ENCODE assay signal across 9 cellular contexts in genomic region chr1:151005729-151006330, GRCh38. TPM values are rescaled to one million over a fixed set of nuclear protein-coding genes. Genes with fewer than 3 reads are reported as not detected.
A peak's percentile ranks its signal among the peaks of the same experiment; 100 is the strongest.
DNase-seq lines count a peak whose midpoint lies in the region; ATAC-seq and TF ChIP-seq lines count a peak whose summit lies in the region.
"Had no signal": no experiment of that assay in that cellular context is flagged by ENCODE, and none has a peak within 500 bp of the region (broad histone marks: within the 10 kb centered on the region; RNA-seq: fewer than 3 reads in every experiment).

No MANE protein-coding gene starts in this region.

- H2AFZ ChIP-seq in HCT116 (ENCODE audit: low read depth, low read length, poor library complexity, severe bottlenecking) = no peak overlapping the region

- DNase-seq in HCT116 (ENCODE audit: low read depth, low spot score) (no peak), SW480 (ENCODE audit: low spot score) (peak; percentile 25), fibroblast of villous mesenchyme (ENCODE audit: low read depth) (no peak), skeletal muscle cell (ENCODE audit: low read depth) (no peak), NCI-H1694 (lab: John Stamatoyannopoulos, UW) (no peak), COLO829 (ENCODE audit: low spot score) (no peak)

- H3K4me1 ChIP-seq in HCT116 (ENCODE audit: control insufficient read depth in 1 of 2, insufficient read depth in 2 of 2, low read length in 2 of 2) = peaks cover 13 to 35% of the 10 kb centered on the region in 2 experiments; a peak in 3 of 4 replicates

- no peak for TF ChIP-seq POLR2A in HCT116 (IDR thresholded peaks at IDR 0.05; ENCODE audit: borderline replicate concordance, extremely low read depth, insufficient read depth, insufficient read length)

- no peak overlapping the region for H3K9ac ChIP-seq in HCT116 (ENCODE audit: low read length)

- no peak overlapping the region for H3K4me2 ChIP-seq in HCT116 (ENCODE audit: low read length)

- H3K27me3 ChIP-seq in HCT116 (ENCODE audit: insufficient read depth, low read length) = no peaks in the 10 kb centered on the region

- no peak overlapping the region for H3K4me3 ChIP-seq in HCT116 (replicated peaks in 1 of 2; ENCODE audit: low read depth in 1 of 2, low read length in 2 of 2)
- H3K4me3 ChIP-seq in fibroblast of villous mesenchyme (ENCODE audit: low read depth, low read length) = peak overlapping the region; percentile 65
- peak overlapping the region; percentile 53 for H3K4me3 ChIP-seq in skeletal muscle cell (ENCODE audit: low read depth, low read length)

- no peak for ATAC-seq in HCT116
- no peak for ATAC-seq in HG03045 (IDR thresholded peaks at IDR 0.05; ENCODE audit: unreplicated experiment)
- ATAC-seq in HG03439 (IDR thresholded peaks at IDR 0.05; ENCODE audit: unreplicated experiment) = no peak

- CTCF ChIA-PET in HCT116 (lab: Charles Lee) = interaction anchor here (1.1 to 2.8 kb wide), 5 partner anchors 10 to 750 kb away, joined by 3 to 24 read pairs (median 4); no protein-coding TSS in a partner anchor

- no peaks in the 10 kb centered on the region for H4K20me1 ChIP-seq in HCT116 (ENCODE audit: insufficient read depth)

- no peaks in the 10 kb centered on the region for H3K36me3 ChIP-seq in HCT116 (ENCODE audit: control insufficient read depth in 1 of 2, insufficient read depth in 2 of 2, low read length in 2 of 2)

- no TSS peak for BruUV-seq in HCT116 (replicated peaks; lab: Mats Ljungman, UMichigan)

- no peaks in the 10 kb centered on the region for H3K9me2 ChIP-seq in HCT116 (ENCODE audit: insufficient read depth)

- TF ChIP-seq RAD21 in HCT116 (IDR thresholded peaks at IDR 0.05; ENCODE audit: low read depth) = no peak

- intact Hi-C loops in HCT116 (cut with micrococcal nuclease) = loop anchor here (5.0 kb wide), 1 partner anchor 444 kb away; no protein-coding TSS in a partner anchor

- POLR2A ChIA-PET in HCT116 (lab: Charles Lee) = interaction anchor here (1.4 to 1.9 kb wide), 2 partner anchors 10 to 25 kb away, joined by 4 to 5 read pairs; no protein-coding TSS in a partner anchor

- RAD21 ChIA-PET in HCT116 (lab: Charles Lee; ENCODE audit: low non-redundant PET in 1 of 2, low total read pairs in 2 of 2, uncharacterized antibody in 2 of 2, unreplicated experiment in 2 of 2) = interaction anchor here (0.6 kb wide), 2 partner anchors 49 to 129 kb away, joined by 3 read pairs; partner anchors contain the start of gene ARNT (in 1 of the 2)

- H3K79me2 ChIP-seq in HCT116 (ENCODE audit: insufficient read depth, low read length) = peaks cover 16% of the 10 kb centered on the region

- H3K27ac ChIP-seq in HCT116 (ENCODE audit: low read depth, low read length) = peak overlapping the region; percentile 41; the same call in 1 of the 2 replicates

- TF ChIP-seq CTCF in HCT116 (IDR thresholded peaks at IDR 0.05 in 2 of 3, conservative IDR thresholded peaks at IDR 0.05 in 1 of 3; ENCODE audit: borderline replicate concordance in 1 of 3, insufficient read depth in 1 of 3, low read depth in 2 of 3, low read length in 2 of 3) (no peak), fibroblast of villous mesenchyme (IDR thresholded peaks at IDR 0.05; ENCODE audit: insufficient read depth, low read depth, low read length) (no peak)

- no peaks in the 10 kb centered on the region for H3K9me3 ChIP-seq in HCT116 (ENCODE audit: control insufficient read depth in 1 of 2, insufficient read depth in 1 of 2, low read depth in 1 of 2, low read length in 2 of 2)

TF ChIP-seq in HCT116, 20 proteins besides CTCF, POLR2A, EP300 and RAD21:
- TF ChIP-seq CEBPB (IDR thresholded peaks at IDR 0.05; ENCODE audit: low read depth) (no peak), YY1 (IDR thresholded peaks at IDR 0.05; ENCODE audit: extremely low read depth, insufficient replicate concordance, low read depth, low read length) (no peak), ZBTB33 (IDR thresholded peaks at IDR 0.05; ENCODE audit: extremely low read depth, insufficient replicate concordance, low read length) (no peak), SRF (IDR thresholded peaks at IDR 0.05; ENCODE audit: low read depth) (no peak), TCF7L2 (IDR thresholded peaks at IDR 0.05; ENCODE audit: borderline replicate concordance, extremely low read depth, insufficient read depth, insufficient read length) (no peak)

RNA-seq across cellular contexts. Expression of gene MINDY1, which starts 0.9 kb away (rescaled TPM):
- total RNA-seq in HCT116 (2021; ENCODE audit: unreplicated experiment) (1.2 TPM), fibroblast of villous mesenchyme (10.8 and 11.0 TPM in 2 replicates)
- 1.5 and 2.0 TPM in 2 replicates for polyA plus RNA-seq in HCT116 (2012)

RNA-seq across cellular contexts. Expression of gene PRUNE1, which starts 2.4 kb away (rescaled TPM):
- total RNA-seq in HCT116 (2021; ENCODE audit: unreplicated experiment) (20.2 TPM), fibroblast of villous mesenchyme (9.7 and 12.1 TPM in 2 replicates)
- polyA plus RNA-seq in HCT116 (2012) = 12.5 and 16.3 TPM in 2 replicates

RNA-seq across cellular contexts. Expression of gene ANXA9, which starts 23.7 kb away (rescaled TPM):
- 2.7 TPM for total RNA-seq in HCT116 (2021; ENCODE audit: unreplicated experiment)
- 3.1 and 3.5 TPM in 2 replicates for polyA plus RNA-seq in HCT116 (2012)
- total RNA-seq in fibroblast of villous mesenchyme = 0.32 and 0.86 TPM in 2 replicates
- total RNA-seq: T-helper 1 cell treated with Interleukin-12 subunit alpha and Interleukin-12 subunit beta and Interleukin-4 antibody, amounts not matched to agents 30 ng/mL and 1 ng/mL, for 36 hours had no signal

RNA-seq across cellular contexts. Expression of gene BNIPL, which starts 30.6 kb away (rescaled TPM):
- 0.86 TPM for total RNA-seq in HCT116 (2021; ENCODE audit: unreplicated experiment)
- polyA plus RNA-seq in HCT116 (2012) = 0.82 and 0.85 TPM in 2 replicates
- total RNA-seq in fibroblast of villous mesenchyme = under 0.01 TPM in 2 replicates

RNA-seq across cellular contexts. Expression of gene CERS2, which starts 31.2 kb away (rescaled TPM):
- total RNA-seq in HCT116 (2021; ENCODE audit: unreplicated experiment) = 218 TPM
- polyA plus RNA-seq in HCT116 (2012) = 162 and 205 TPM in 2 replicates
- total RNA-seq in fibroblast of villous mesenchyme = 89.9 and 142 TPM in 2 replicates

Comparison
In these comparisons a context has a peak if more than half of its experiments do, and no peak if none do; other contexts are left out.
1. H3K4me3 ChIP-seq: peak in fibroblast of villous mesenchyme (single experiment) and skeletal muscle cell (single experiment); none in HCT116 (0 of 2).